Comparison of ENCODE assay signal across 1 cellular context in genomic region chr5:142866563-142867275, GRCh38.
TF ChIP-seq lines count a peak whose summit lies in the region.

No MANE protein-coding gene starts in this region.

TF ChIP-seq in HEK293, 187 proteins besides CTCF, POLR2A, EP300 and RAD21 (continued from another document):
- peak; percentile 95; the same call in 1 of the 2 replicates for TF ChIP-seq ZSCAN4 (tag by site-specific recombination; IDR thresholded peaks at IDR 0.05)
- TF ChIP-seq ZBTB21 (tag by site-specific recombination; IDR thresholded peaks at IDR 0.05): no peak
- TF ChIP-seq EGR2 (tag by site-specific recombination; IDR thresholded peaks at IDR 0.05; ENCODE audit: low read depth): 0 out of 2 replicates have a peak, but pooled peaks have one; percentile 22
- TF ChIP-seq ZSCAN30 (tag by site-specific recombination; IDR thresholded peaks at IDR 0.05): no peak
- no peak for TF ChIP-seq ZFP41 (tag by site-specific recombination; IDR thresholded peaks at IDR 0.05; ENCODE audit: borderline replicate concordance)
- TF ChIP-seq KLF9 (tag by site-specific recombination; IDR thresholded peaks at IDR 0.05; ENCODE audit: low read depth): peak; percentile 18; the same call in 1 of the 2 replicates
- no peak for TF ChIP-seq ZNF16 (tag by site-specific recombination; IDR thresholded peaks at IDR 0.05; ENCODE audit: low read depth)
- TF ChIP-seq ZNF2 (tag by site-specific recombination; IDR thresholded peaks at IDR 0.05): peak; percentile 75
- no peak for TF ChIP-seq SETDB1 (IDR thresholded peaks at IDR 0.05; ENCODE audit: insufficient read length, low read length)
- no peak for TF ChIP-seq ZNF148 (tag by site-specific recombination; IDR thresholded peaks at IDR 0.05; ENCODE audit: borderline replicate concordance)
- 0 out of 2 replicates have a peak, but pooled peaks have one; percentile 69 for TF ChIP-seq ZNF501 (tag by site-specific recombination; IDR thresholded peaks at IDR 0.05)
- TF ChIP-seq ZFP37 (tag by site-specific recombination; IDR thresholded peaks at IDR 0.05): peak; percentile 56; the same call in 1 of the 2 replicates
- TF ChIP-seq PRDM4 (tag by site-specific recombination; IDR thresholded peaks at IDR 0.05): no peak
- peak; percentile 89 for TF ChIP-seq ZNF654 (tag by site-specific recombination; IDR thresholded peaks at IDR 0.05; ENCODE audit: low read depth)
- TF ChIP-seq HOXA7 (CRISPR knock-in tag; IDR thresholded peaks at IDR 0.05; ENCODE audit: borderline replicate concordance): no peak
- peak; percentile 14; the same call in 1 of the 2 replicates for TF ChIP-seq ZFHX2 (tag by site-specific recombination; conservative IDR thresholded peaks at IDR 0.05)
- no peak for TF ChIP-seq TCF7L2 (IDR thresholded peaks at IDR 0.05; ENCODE audit: borderline replicate concordance, low read depth, low read length)
- TF ChIP-seq ZNF830 (tag by site-specific recombination; IDR thresholded peaks at IDR 0.05; ENCODE audit: low read depth): no peak
- TF ChIP-seq ZEB2 (tag by site-specific recombination; IDR thresholded peaks at IDR 0.05): peak; percentile 59; the same call in 1 of the 2 replicates
- peak; percentile 44 for TF ChIP-seq ZNF629 (tag by site-specific recombination; IDR thresholded peaks at IDR 0.05)
- no peak for TF ChIP-seq REPIN1 (tag by site-specific recombination; IDR thresholded peaks at IDR 0.05; ENCODE audit: low read depth)
TF ChIP-seq in HEK293: peak in this region for 20.
